In the genomic region with DNA sequence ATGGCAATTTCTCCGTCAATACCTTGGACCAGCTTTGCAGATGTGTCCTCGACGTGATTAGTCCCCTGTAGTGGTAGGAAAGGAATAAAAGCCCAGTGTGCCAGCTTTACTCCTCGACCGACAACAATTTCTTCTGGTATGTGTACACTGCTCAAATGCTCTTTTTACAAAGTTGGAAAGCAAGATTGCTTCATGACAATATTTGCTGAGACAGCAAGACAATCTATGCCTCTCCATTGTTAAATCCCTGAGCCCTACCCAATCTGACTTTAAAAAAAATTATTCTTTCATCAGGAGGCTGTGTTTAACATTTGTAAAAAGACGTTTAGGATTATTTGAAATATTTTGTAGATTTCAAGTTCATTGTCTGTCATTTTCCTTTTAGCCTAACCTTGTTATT, we compare ENCODE assay signal across 14 cellular contexts.
"Had no signal": no experiment of that assay in that cellular context is flagged by ENCODE, and none has a peak within 500 bp of the region (broad histone marks: within the 10 kb centered on the region; RNA-seq: fewer than 3 reads in every experiment).

No MANE protein-coding gene starts in this region.

- H3K4me3 ChIP-seq: coronary artery, heart left ventricle, pancreas, thoracic aorta had no signal

- DNase-seq: activated CD4-positive, alpha-beta memory T cell treated with anti-CD3 and anti-CD28 coated beads, Interleukin-2, amount 10 ng/mL, durations not matched to agents 7 days and 5 days; activated CD4-positive, alpha-beta T cell treated with anti-CD3 and anti-CD28 coated beads for 4 hours; activated effector memory CD4-positive, alpha-beta T cell treated with Interleukin-2 at 50 U/mL for 16 hours; activated naive CD4-positive, alpha-beta T cell treated with anti-CD3 and anti-CD28 coated beads, Interleukin-2, amount 50 U/mL, for 16 hours; activated T-cell treated with anti-CD3 and anti-CD28 coated beads, Interleukin-2, amount 50 U/mL, for 4 hours; immature natural killer cell; mesendoderm; pancreas; stimulated activated CD4-positive, alpha-beta T cell treated with anti-CD3 and anti-CD28 coated beads, Interleukin-12 subunit alpha, Interleukin-12 subunit beta, amount 100 ng/mL, for 4 hours; stimulated activated CD4-positive, alpha-beta T cell treated with anti-CD3 and anti-CD28 coated beads, Interleukin-2, amount 100 ng/mL, for 24 hours; T-helper 2 cell had no signal

- H3K36me3 ChIP-seq: heart left ventricle, pancreas, thoracic aorta had no signal

- H3K4me3 Mint-ChIP-seq: activated CD4-positive, alpha-beta memory T cell treated with anti-CD3 and anti-CD28 coated beads, Interleukin-2, amount 10 ng/mL, durations not matched to agents 7 days and 5 days; activated T-cell treated with anti-CD3 and anti-CD28 coated beads, Interleukin-2, amount 50 U/mL, for 4 hours had no signal

- H3K27ac Mint-ChIP-seq: activated CD4-positive, alpha-beta memory T cell treated with anti-CD3 and anti-CD28 coated beads, Interleukin-2, amount 10 ng/mL, durations not matched to agents 7 days and 5 days had no signal

- H3K9me3 ChIP-seq: pancreas, thoracic aorta had no signal

- FAIRE-seq: pancreas had no signal

- H3K4me1 ChIP-seq: pancreas had no signal

- H3K9me3 Mint-ChIP-seq: activated CD4-positive, alpha-beta memory T cell treated with anti-CD3 and anti-CD28 coated beads, Interleukin-2, amount 10 ng/mL, durations not matched to agents 7 days and 5 days; activated T-cell treated with anti-CD3 and anti-CD28 coated beads, Interleukin-2, amount 50 U/mL, for 4 hours; immature natural killer cell had no signal

- H3K27me3 ChIP-seq: heart left ventricle, pancreas had no signal

- ATAC-seq: activated T-cell treated with anti-CD3 and anti-CD28 coated beads, Interleukin-2, amount 50 U/mL, for 4 hours; heart left ventricle had no signal

- H3K36me3 Mint-ChIP-seq: immature natural killer cell had no signal

- H3K27ac ChIP-seq: coronary artery, heart left ventricle, pancreas, thoracic aorta had no signal
